Comparison of ENCODE assay signal across 1 cellular context in genomic region chr1:41006942-41007865, GRCh38.
TF ChIP-seq lines count a peak whose summit lies in the region.

No MANE protein-coding gene starts in this region.

TF ChIP-seq in WTC11, 78 proteins besides CTCF, POLR2A, EP300 and RAD21 (continued from another document):
- TF ChIP-seq ATF6 (CRISPR knock-in tag; IDR thresholded peaks at IDR 0.05) (no peak), ZNF281 (CRISPR knock-in tag; IDR thresholded peaks at IDR 0.05) (no peak), ZNF532 (CRISPR knock-in tag; IDR thresholded peaks at IDR 0.05; ENCODE audit: borderline replicate concordance) (no peak), MAX (CRISPR knock-in tag; IDR thresholded peaks at IDR 0.05) (no peak), NR1H2 (CRISPR knock-in tag; IDR thresholded peaks at IDR 0.05) (no peak), ERG (CRISPR knock-in tag; IDR thresholded peaks at IDR 0.05) (no peak), ESRRA (CRISPR knock-in tag; IDR thresholded peaks at IDR 0.05; ENCODE audit: borderline replicate concordance) (no peak), IRF1 (CRISPR knock-in tag; IDR thresholded peaks at IDR 0.05) (no peak), ZMAT4 (CRISPR knock-in tag; IDR thresholded peaks at IDR 0.05) (no peak), GABPB1 (CRISPR knock-in tag; IDR thresholded peaks at IDR 0.05) (no peak), TCF7 (CRISPR knock-in tag; IDR thresholded peaks at IDR 0.05; ENCODE audit: low read depth) (no peak), SOX15 (CRISPR knock-in tag; IDR thresholded peaks at IDR 0.05) (no peak)
